10 cellular contexts compared by ENCODE assay signal in genomic region chr22:36358533-36359171, GRCh38. TPM values are rescaled to one million over a fixed set of nuclear protein-coding genes. Genes with fewer than 3 reads are reported as not detected.
DNase-seq lines count a peak whose midpoint lies in the region; ATAC-seq lines count a peak whose summit lies in the region.
"Had no signal": no experiment of that assay in that cellular context is flagged by ENCODE, and none has a peak within 500 bp of the region (broad histone marks: within the 10 kb centered on the region; RNA-seq: fewer than 3 reads in every experiment).

No MANE protein-coding gene starts in this region.

- H3K36me3 Mint-ChIP-seq in activated naive CD8-positive, alpha-beta T cell = peaks cover 13% of the 10 kb centered on the region

- peaks cover 97% of the 10 kb centered on the region for H3K4me1 Mint-ChIP-seq in activated naive CD8-positive, alpha-beta T cell (ENCODE audit: low read depth)

- H3K27me3 ChIP-seq in layer of hippocampus (ENCODE audit: control insufficient read depth, insufficient read depth, low read length) = no peaks in the 10 kb centered on the region

- H3K9me3 Mint-ChIP-seq in activated naive CD8-positive, alpha-beta T cell (ENCODE audit: low read depth) = no peaks in the 10 kb centered on the region

- DNase-seq in SHP77 treated with DMSO at 0.1 percent for 48 hours (lab: John Stamatoyannopoulos, UW) = peak; percentile 13
- no peak for DNase-seq in SHP77 (lab: John Stamatoyannopoulos, UW)
- DNase-seq in SIG-M5 treated with dmso at 0.1 percent for 504 hours (lab: John Stamatoyannopoulos, UW; ENCODE audit: unreplicated experiment) = no peak
- DNase-seq in DMS 273 treated with DMSO at 0.1 percent for 48 hours (lab: John Stamatoyannopoulos, UW) = no peak
- DNase-seq: Kasumi-1 had no signal

- H3K4me3 Mint-ChIP-seq in activated naive CD8-positive, alpha-beta T cell = peak overlapping the region; percentile 87

- no peaks in the 10 kb centered on the region for H3K27me3 Mint-ChIP-seq in activated naive CD8-positive, alpha-beta T cell

- peak overlapping the region; percentile 94 for H3K27ac Mint-ChIP-seq in activated naive CD8-positive, alpha-beta T cell

- ATAC-seq in HG03135 (IDR thresholded peaks at IDR 0.05; ENCODE audit: unreplicated experiment) = no peak

- H3K27ac ChIP-seq in layer of hippocampus (ENCODE audit: low read depth, low read length) (peak overlapping the region; percentile 17), temporal lobe (ENCODE audit: low read depth, low read length) (peak overlapping the region; percentile 19)
- H3K27ac ChIP-seq: 22Rv1 had no signal

RNA-seq across cellular contexts. Expression of gene MYH9, which starts 29.1 kb away (rescaled TPM):
- total RNA-seq in temporal lobe = 31.0 TPM
